Comparison of ENCODE assay signal across 17 cellular contexts in genomic region chr2:200584639-200585038, GRCh38. TPM values are rescaled to one million over a fixed set of nuclear protein-coding genes. Genes with fewer than 3 reads are reported as not detected.
DNase-seq lines count a peak whose midpoint lies in the region; ATAC-seq and TF ChIP-seq lines count a peak whose summit lies in the region.
"Had no signal": no experiment of that assay in that cellular context is flagged by ENCODE, and none has a peak within 500 bp of the region (broad histone marks: within the 10 kb centered on the region; RNA-seq: fewer than 3 reads in every experiment).

No MANE protein-coding gene starts in this region.

- peak; percentile 77 for ATAC-seq in HG02610 (IDR thresholded peaks at IDR 0.05; ENCODE audit: unreplicated experiment)
- ATAC-seq in activated B cell treated with CpG ODN at 0.5 μM for 24 hours (ENCODE audit: low read depth) = no peak
- no peak for ATAC-seq in stimulated activated naive CD8-positive, alpha-beta T cell treated with anti-CD3 and anti-CD28 coated beads, Interleukin-15, Interleukin-2, amounts not matched to agents 100 U/mL and 50 U/mL, for 24 hours

- CTCF ChIA-PET in activated B cell treated with CpG ODN at 0.5 μM for 24 hours (lab: Charles Lee) = no interaction called here
- CTCF ChIA-PET in CD4-positive, alpha-beta memory T cell (lab: Charles Lee; ENCODE audit: partially characterized antibody) = no interaction called here

- peaks cover 29% of the 10 kb centered on the region for H3K36me3 Mint-ChIP-seq in T-helper 2 cell treated with Interferon-gamma antibody and Interleukin-4, amounts not matched to agents 5 μg/mL and 100 μg/mL, for 36 hours (ENCODE audit: low read depth)
- no peaks in the 10 kb centered on the region for H3K36me3 Mint-ChIP-seq in activated B cell treated with CpG ODN at 0.5 μM for 24 hours (ENCODE audit: low read depth)
- H3K36me3 Mint-ChIP-seq in neural crest cell (ENCODE audit: low read depth) = no peaks in the 10 kb centered on the region
- no peaks in the 10 kb centered on the region for H3K36me3 Mint-ChIP-seq in CD4-positive, alpha-beta memory T cell
- H3K36me3 Mint-ChIP-seq: CD8-positive, alpha-beta memory T cell had no signal

- peak overlapping the region; percentile 14 for H3K4me3 Mint-ChIP-seq in T-helper 2 cell treated with Interferon-gamma antibody and Interleukin-4, amounts not matched to agents 5 μg/mL and 100 μg/mL, for 36 hours
- H3K4me3 Mint-ChIP-seq in activated B cell treated with CpG ODN at 0.5 μM for 24 hours (peak overlapping the region; percentile 12), neural crest cell (peak overlapping the region; percentile 65)
- H3K4me3 Mint-ChIP-seq in CD4-positive, alpha-beta memory T cell = peak overlapping the region in 1 of 8 donors; percentile 40

- H3K4me1 Mint-ChIP-seq in T-helper 2 cell treated with Interferon-gamma antibody and Interleukin-4, amounts not matched to agents 5 μg/mL and 100 μg/mL, for 36 hours (ENCODE audit: low read depth) = peaks cover 7% of the 10 kb centered on the region
- H3K4me1 Mint-ChIP-seq in activated B cell treated with CpG ODN at 0.5 μM for 24 hours (peaks cover 14% of the 10 kb centered on the region), neural crest cell (peaks cover 14% of the 10 kb centered on the region)
- peaks cover 4 to 9% (median 7%) of the 10 kb centered on the region in 4 donors for H3K4me1 Mint-ChIP-seq in CD4-positive, alpha-beta memory T cell

- POLR2A ChIA-PET in activated B cell treated with CpG ODN at 0.5 μM for 24 hours (lab: Charles Lee) = no interaction called here
- POLR2A ChIA-PET in CD4-positive, alpha-beta memory T cell (lab: Charles Lee; ENCODE audit: partially characterized antibody) = interaction anchor here (0.8 kb wide), 1 partner anchor 128 kb away, joined by 3 read pairs; no protein-coding TSS in a partner anchor

- H3K4me1 ChIP-seq in CD4-positive, alpha-beta memory T cell (ENCODE audit: insufficient read depth, low read length) = peaks cover 7% of the 10 kb centered on the region
- H3K4me1 ChIP-seq: BE2C had no signal

- H3K27me3 Mint-ChIP-seq in T-helper 2 cell treated with Interferon-gamma antibody and Interleukin-4, amounts not matched to agents 5 μg/mL and 100 μg/mL, for 36 hours (ENCODE audit: low read depth) = peaks cover 3% of the 10 kb centered on the region
- H3K27me3 Mint-ChIP-seq in activated B cell treated with CpG ODN at 0.5 μM for 24 hours (peaks cover 17% of the 10 kb centered on the region), neural crest cell (ENCODE audit: low read depth) (peaks cover 9% of the 10 kb centered on the region)
- no peaks in the 10 kb centered on the region for H3K27me3 Mint-ChIP-seq in CD4-positive, alpha-beta memory T cell

- no peak overlapping the region for H3K27ac Mint-ChIP-seq in T-helper 2 cell treated with Interferon-gamma antibody and Interleukin-4, amounts not matched to agents 5 μg/mL and 100 μg/mL, for 36 hours
- H3K27ac Mint-ChIP-seq in activated B cell treated with CpG ODN at 0.5 μM for 24 hours (no peak overlapping the region), neural crest cell (ENCODE audit: unreplicated experiment) (no peak overlapping the region)
- H3K27ac Mint-ChIP-seq in CD4-positive, alpha-beta memory T cell = no peak overlapping the region
- H3K27ac Mint-ChIP-seq: CD8-positive, alpha-beta memory T cell had no signal

- H3K9me3 Mint-ChIP-seq in T-helper 2 cell treated with Interferon-gamma antibody and Interleukin-4, amounts not matched to agents 5 μg/mL and 100 μg/mL, for 36 hours = no peaks in the 10 kb centered on the region
- H3K9me3 Mint-ChIP-seq in activated B cell treated with CpG ODN at 0.5 μM for 24 hours = no peaks in the 10 kb centered on the region
- H3K9me3 Mint-ChIP-seq in neural crest cell = no peaks in the 10 kb centered on the region
- no peaks in the 10 kb centered on the region for H3K9me3 Mint-ChIP-seq in CD4-positive, alpha-beta memory T cell
- H3K9me3 Mint-ChIP-seq: CD8-positive, alpha-beta memory T cell had no signal

- H3K9me3 ChIP-seq in CD4-positive, alpha-beta memory T cell (ENCODE audit: control insufficient read depth in 1 of 2, low read length in 2 of 2) = no peaks in the 10 kb centered on the region
- H3K9me3 ChIP-seq: BE2C had no signal

- no peak for TF ChIP-seq CTCF in activated B cell treated with CpG ODN at 0.5 μM for 24 hours (IDR thresholded peaks at IDR 0.05)
- TF ChIP-seq CTCF in neural crest cell (conservative IDR thresholded peaks at IDR 0.05) = no peak

- no peak overlapping the region for H3K27ac ChIP-seq in CD4-positive, alpha-beta memory T cell (ENCODE audit: low read depth, low read length)
- H3K27ac ChIP-seq: 22Rv1 had no signal

- intact Hi-C loops in activated B cell treated with CpG ODN at 0.5 μM for 24 hours (cut with micrococcal nuclease) = no loop called here
- intact Hi-C loops in CD4-positive, alpha-beta memory T cell (cut with micrococcal nuclease) = no loop called here

- no peak for DNase-seq in T-helper 2 cell treated with Interferon-gamma antibody and Interleukin-4, amounts not matched to agents 5 μg/mL and 100 μg/mL, for 36 hours (ENCODE audit: low spot score)
- DNase-seq in T-helper 2 cell (no peak), activated B cell treated with CpG ODN at 0.5 μM for 24 hours (no peak), neural crest cell (ENCODE audit: low read depth, low spot score) (no peak), COLO829 (ENCODE audit: low spot score) (no peak)
- no peak for DNase-seq in CD4-positive, alpha-beta memory T cell
- DNase-seq in stimulated activated naive CD8-positive, alpha-beta T cell treated with anti-CD3 and anti-CD28 coated beads, Interleukin-15, Interleukin-2, amounts not matched to agents 100 U/mL and 50 U/mL, for 24 hours = no peak
- DNase-seq: BE2C; CD8-positive, alpha-beta memory T cell; DMS79; GOT3; KBM-7; NCI-H1694 treated with DMSO at 0.1 percent for 48 hours; Right ventricle myocardium superior had no signal

- H3K27me3 ChIP-seq in CD4-positive, alpha-beta memory T cell (ENCODE audit: insufficient read depth, low read length) = no peaks in the 10 kb centered on the region
- H3K27me3 ChIP-seq: BE2C had no signal

- no peaks in the 10 kb centered on the region for H3K36me3 ChIP-seq in CD4-positive, alpha-beta memory T cell (ENCODE audit: insufficient read depth, low read length)
- H3K36me3 ChIP-seq: BE2C had no signal

- no peak overlapping the region for H3K4me3 ChIP-seq in CD4-positive, alpha-beta memory T cell (ENCODE audit: low read length in 2 of 2)

RNA-seq across cellular contexts. Expression of gene AOX1, which starts 1.2 kb away (rescaled TPM):
- total RNA-seq in activated B cell treated with CpG ODN at 0.5 μM for 24 hours = 0.24 TPM in 1 of 2 replicates, not detected in the other
- 2.8 and 4.3 TPM in 2 replicates for total RNA-seq in neural crest cell
- total RNA-seq in CD4-positive, alpha-beta memory T cell = not detected
- polyA plus RNA-seq in CD4-positive, alpha-beta memory T cell = not detected
- total RNA-seq: CD8-positive, alpha-beta memory T cell; G401 had no signal

RNA-seq across cellular contexts. Expression of gene SGO2, which starts 58.6 kb away (rescaled TPM):
- 3.3 and 3.8 TPM in 2 replicates for total RNA-seq in activated B cell treated with CpG ODN at 0.5 μM for 24 hours
- 33.1 and 33.5 TPM in 2 replicates for total RNA-seq in neural crest cell
- total RNA-seq in CD4-positive, alpha-beta memory T cell = 1 to 10 TPM; 4.4 to 4.8 TPM
- 1 to 10 TPM; 1.7 to 2.5 TPM for polyA plus RNA-seq in CD4-positive, alpha-beta memory T cell
